23 cellular contexts compared by ENCODE assay signal in the genomic region with DNA sequence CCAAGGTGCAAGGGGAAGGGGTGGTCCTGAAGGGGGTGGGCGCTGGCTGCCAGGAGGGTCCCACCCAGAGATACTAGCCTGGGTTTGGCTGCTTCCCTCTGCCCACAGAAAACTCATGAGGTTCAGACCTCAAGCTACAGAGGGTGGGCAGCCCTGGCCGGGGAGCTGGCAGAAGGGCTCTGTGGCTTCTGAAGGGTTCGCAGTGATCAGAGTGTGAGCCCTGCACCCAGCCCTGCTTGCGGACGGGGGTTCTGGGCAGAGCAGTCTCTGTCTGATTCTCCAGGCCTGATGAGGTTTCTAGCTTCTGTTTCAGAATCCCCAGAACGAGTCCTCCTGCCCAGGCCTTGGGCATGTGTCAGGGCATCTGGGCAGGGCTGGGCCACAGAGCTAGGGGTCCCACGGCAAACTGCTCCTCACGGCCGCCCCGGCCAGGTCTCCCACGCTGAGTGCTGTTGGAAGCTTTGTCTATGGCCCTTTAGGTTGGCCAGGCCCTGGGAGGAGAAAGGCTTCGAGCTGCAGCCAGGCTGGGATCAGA. TPM values are rescaled to one million over a fixed set of nuclear protein-coding genes. Genes with fewer than 3 reads are reported as not detected.
DNase-seq lines count a peak whose midpoint lies in the region; ATAC-seq and TF ChIP-seq lines count a peak whose summit lies in the region.
"Had no signal": no experiment of that assay in that cellular context is flagged by ENCODE, and none has a peak within 500 bp of the region (broad histone marks: within the 10 kb centered on the region; RNA-seq: fewer than 3 reads in every experiment).

No MANE protein-coding gene starts in this region.

- no peak overlapping the region for H3K4me2 ChIP-seq in osteoblast (ENCODE audit: insufficient read depth, low read length)

- no peaks in the 10 kb centered on the region for H3K36me3 ChIP-seq in heart right ventricle
- H3K36me3 ChIP-seq in osteoblast (ENCODE audit: insufficient read depth, low read length), result no peaks in the 10 kb centered on the region
- H3K36me3 ChIP-seq: HAP-1, SJCRH30 had no signal

- intact Hi-C loops in cardiac septum (cut with DNase I) (no loop called here), heart right ventricle (cut with DNase I) (no loop called here)

- H3K4me3 ChIP-seq in heart right ventricle, result no peak overlapping the region
- H3K4me3 ChIP-seq in coronary artery, result no peak overlapping the region
- H3K4me3 ChIP-seq in osteoblast (ENCODE audit: insufficient read depth, low read length), result no peak overlapping the region
- H3K4me3 ChIP-seq: HAP-1, SJCRH30 had no signal

- 72 to 85% methylated on average over 12 of the region's 12 CpGs for WGBS in heart right ventricle, 2 donors

- H3K27ac ChIP-seq in heart right ventricle (no peak overlapping the region), coronary artery (no peak overlapping the region), osteoblast (ENCODE audit: low read depth, low read length) (no peak overlapping the region)
- H3K27ac ChIP-seq: C4-2B, RWPE1, SJCRH30 had no signal

- TF ChIP-seq CTCF in heart right ventricle (IDR thresholded peaks at IDR 0.05), result no peak
- no peak for TF ChIP-seq CTCF in coronary artery (IDR thresholded peaks at IDR 0.05)
- TF ChIP-seq CTCF in osteoblast (IDR thresholded peaks at IDR 0.05; ENCODE audit: extremely low read depth, low read depth, low read length), result no peak

- H3K4me1 ChIP-seq in heart right ventricle, result peaks cover 0 to 17% (median 10%) of the 10 kb centered on the region in 9 donors
- H3K4me1 ChIP-seq in osteoblast (ENCODE audit: insufficient read depth, low read length), result no peaks in the 10 kb centered on the region
- H3K4me1 ChIP-seq: HAP-1, SJCRH30 had no signal

- no peaks in the 10 kb centered on the region for H3K79me2 ChIP-seq in osteoblast (ENCODE audit: insufficient read depth, low read length)

- no peaks in the 10 kb centered on the region for H4K20me1 ChIP-seq in osteoblast (ENCODE audit: insufficient read depth, low read length)

- no peak for ATAC-seq in heart right ventricle
- ATAC-seq in GM18517 (IDR thresholded peaks at IDR 0.05; ENCODE audit: unreplicated experiment), result no peak
- ATAC-seq in GM21447 (IDR thresholded peaks at IDR 0.05; ENCODE audit: unreplicated experiment), result no peak
- no peak for ATAC-seq in GM21717 (IDR thresholded peaks at IDR 0.05; ENCODE audit: unreplicated experiment)
- ATAC-seq: T-cell had no signal

- H3K9me3 ChIP-seq in heart right ventricle, result peaks cover 0 to 17% (median 9%) of the 10 kb centered on the region in 11 donors
- H3K9me3 ChIP-seq in osteoblast (ENCODE audit: low read depth, low read length), result no peaks in the 10 kb centered on the region

- DNase-seq in cardiac septum (ENCODE audit: low spot score), result peak; percentile 53
- DNase-seq in heart right ventricle, result no peak
- peak; percentile 47 for DNase-seq in coronary artery (ENCODE audit: low spot score)
- peak; percentile 84 for DNase-seq in osteoblast (ENCODE audit: insufficient read length, low spot score, missing footprints)
- DNase-seq in DMS53 (lab: John Stamatoyannopoulos, UW), result no peak
- DNase-seq: AML-193; CD8-positive, alpha-beta memory T cell; EL; NCI-H1105; NCI-H146; NCI-H2029; NCI-H226; NCI-H510A treated with DMSO at 0.1 percent for 48 hours; NCI-H748 treated with DMSO at 0.1 percent for 48 hours; SJCRH30 had no signal

- H2AFZ ChIP-seq in osteoblast (ENCODE audit: low read length), result no peak overlapping the region

- H3K27me3 ChIP-seq in heart right ventricle, result peaks cover 17 to 59% (median 52%) of the 10 kb centered on the region in 7 donors
- peaks cover 5% of the 10 kb centered on the region for H3K27me3 ChIP-seq in osteoblast (ENCODE audit: insufficient read depth, low read length)

RNA-seq across cellular contexts. Expression of a gene that starts 0.7 kb away (rescaled TPM):
- not detected for total RNA-seq in cardiac septum
- under 1 TPM in 3 of 10 donors, not detected in 7; 0.17 to 0.77 (median 0.67) TPM for total RNA-seq in heart right ventricle
- polyA plus RNA-seq in heart right ventricle, result 1 to 10 TPM in 1 of 2 donors, under 1 TPM in 1; 0.46 to 3.9 TPM
- total RNA-seq in osteoblast, result under 0.01 TPM in 1 of 2 replicates, not detected in the other
- total RNA-seq: A172, SJCRH30 had no signal

RNA-seq across cellular contexts. Expression of a gene that starts 46.9 kb away (rescaled TPM):
- total RNA-seq in cardiac septum, result 3.4 TPM
- total RNA-seq in heart right ventricle, result 10 to 100 TPM in 1 of 10 donors, 1 to 10 TPM in 9; 3.7 to 10.3 (median 5.3) TPM
- polyA plus RNA-seq in heart right ventricle, result 10 to 100 TPM in 1 of 2 donors, 1 to 10 TPM in 1; 6.8 to 12.0 TPM
- 8.0 and 9.4 TPM in 2 replicates for total RNA-seq in osteoblast

Comparison
In these comparisons a context has a peak if more than half of its experiments do, and no peak if none do; other contexts are left out.
1. DNase-seq: peak in cardiac septum (single experiment), coronary artery (single experiment) and osteoblast (single experiment); none in heart right ventricle (0 of 2) and DMS53 (single experiment).